ENCODE assay signal across 27 cellular contexts in genomic region chr1:223045164-223045957, GRCh38.
"Had no signal": no experiment of that assay in that cellular context is flagged by ENCODE, and none has a peak within 500 bp of the region (broad histone marks: within the 10 kb centered on the region; RNA-seq: fewer than 3 reads in every experiment).

No MANE protein-coding gene starts in this region.

- H3K9me3 ChIP-seq: adrenal gland, body of pancreas had no signal

- H3K27ac Mint-ChIP-seq: activated CD4-positive, alpha-beta memory T cell treated with anti-CD3 and anti-CD28 coated beads for 36 hours; activated CD4-positive, alpha-beta T cell treated with anti-CD3 and anti-CD28 coated beads for 36 hours; activated CD4-positive, alpha-beta T cell treated with anti-CD3 and anti-CD28 coated beads, Interleukin-2, amount 10 ng/mL, durations not matched to agents 24 days and 14 days; activated CD8-positive, alpha-beta memory T cell treated with anti-CD3 and anti-CD28 coated beads, Interleukin-2, amount 10 ng/mL, durations not matched to agents 7 days and 5 days; activated CD8-positive, alpha-beta T cell treated with anti-CD3 and anti-CD28 coated beads, Interleukin-2, amount 10 ng/mL, durations not matched to agents 7 days and 5 days; activated naive CD4-positive, alpha-beta T cell treated with anti-CD3 and anti-CD28 coated beads for 36 hours; activated naive CD4-positive, alpha-beta T cell treated with anti-CD3 and anti-CD28 coated beads, Interleukin-2, amount 50 U/mL, for 24 hours; activated naive CD8-positive, alpha-beta T cell treated with anti-CD3 and anti-CD28 coated beads for 36 hours; activated naive CD8-positive, alpha-beta T cell treated with anti-CD3 and anti-CD28 coated beads, Interleukin-2, amount 50 U/mL, for 24 hours; activated T-helper 1 cell treated with anti-CD3 and anti-CD28 coated beads, Interleukin-12 subunit alpha, Interleukin-12 subunit beta, Interleukin-2, Interleukin-4 antibody, amounts not matched to agents 30 ng/mL and 10 ng/mL and 1 ng/mL, durations not matched to agents 14 hours and 24 hours and 36 hours; activated T-helper 2 cell treated with anti-CD3 and anti-CD28 coated beads, Interferon-gamma antibody, Interleukin-2, Interleukin-4, amounts not matched to agents 10 μg/mL and 5 μg/mL and 100 μg/mL, durations not matched to agents 14 hours and 24 hours and 36 hours had no signal

- ATAC-seq: activated CD4-positive, alpha-beta T cell treated with anti-CD3 and anti-CD28 coated beads for 36 hours; activated CD8-positive, alpha-beta memory T cell treated with anti-CD3 and anti-CD28 coated beads, Interleukin-2, amount 10 ng/mL, durations not matched to agents 7 days and 5 days; activated CD8-positive, alpha-beta T cell treated with anti-CD3 and anti-CD28 coated beads, Interleukin-2, amount 10 ng/mL, durations not matched to agents 7 days and 5 days; activated naive CD8-positive, alpha-beta T cell treated with anti-CD3 and anti-CD28 coated beads, Interleukin-2, amount 50 U/mL, for 24 hours; body of pancreas; esophagus mucosa had no signal

- H3K36me3 ChIP-seq: adrenal gland had no signal

- H3K27ac ChIP-seq: adrenal gland, body of pancreas had no signal

- H3K36me3 Mint-ChIP-seq: activated CD4-positive, alpha-beta memory T cell treated with anti-CD3 and anti-CD28 coated beads for 36 hours; activated CD8-positive, alpha-beta memory T cell treated with anti-CD3 and anti-CD28 coated beads, Interleukin-2, amount 10 ng/mL, durations not matched to agents 7 days and 5 days; activated naive CD4-positive, alpha-beta T cell treated with anti-CD3 and anti-CD28 coated beads, Interleukin-2, amount 50 U/mL, for 24 hours; activated naive CD8-positive, alpha-beta T cell treated with anti-CD3 and anti-CD28 coated beads for 36 hours had no signal

- DNase-seq: activated CD4-positive, alpha-beta memory T cell treated with anti-CD3 and anti-CD28 coated beads for 36 hours; activated CD4-positive, alpha-beta T cell treated with anti-CD3 and anti-CD28 coated beads for 36 hours; activated CD4-positive, alpha-beta T cell treated with anti-CD3 and anti-CD28 coated beads, Interleukin-2, amount 10 ng/mL, durations not matched to agents 24 days and 14 days; activated CD4-positive, CD25-positive, alpha-beta regulatory T cell; activated CD4-positive, CD25-positive, alpha-beta regulatory T cell treated with anti-CD3 and anti-CD28 coated beads, Interleukin-2, amount 50 U/mL, for 72 hours; activated CD8-positive, alpha-beta memory T cell treated with anti-CD3 and anti-CD28 coated beads, Interleukin-2, amount 10 ng/mL, durations not matched to agents 7 days and 5 days; activated CD8-positive, alpha-beta memory T cell treated with anti-CD3 and anti-CD28 coated beads, Interleukin-2, amount 50 U/mL, for 4 hours; activated CD8-positive, alpha-beta T cell treated with anti-CD3 and anti-CD28 coated beads, Interleukin-2, amount 10 ng/mL, durations not matched to agents 7 days and 5 days; activated effector memory CD4-positive, alpha-beta T cell treated with anti-CD3 and anti-CD28 coated beads, Interleukin-2, amount 50 U/mL, for 16 hours; activated naive CD4-positive, alpha-beta T cell treated with anti-CD3 and anti-CD28 coated beads for 36 hours; activated naive CD8-positive, alpha-beta T cell treated with anti-CD3 and anti-CD28 coated beads for 36 hours; activated naive CD8-positive, alpha-beta T cell treated with anti-CD3 and anti-CD28 coated beads, Interleukin-2, amount 50 U/mL, for 24 hours; activated T-cell treated with anti-CD3 and anti-CD28 coated beads, Interleukin-2, amount 50 U/mL, for 1 hour; activated T-cell treated with anti-CD3 and anti-CD28 coated beads, Interleukin-2, amount 50 U/mL, for 48 hours; adrenal gland; amygdala; aorta; body of pancreas; caudate nucleus; cortex of kidney; effector CD8-positive, alpha-beta T cell; foreskin fibroblast; T-helper 2 cell had no signal

- H3K9me3 Mint-ChIP-seq: activated CD4-positive, alpha-beta memory T cell treated with anti-CD3 and anti-CD28 coated beads for 36 hours; activated T-helper 1 cell treated with anti-CD3 and anti-CD28 coated beads, Interleukin-12 subunit alpha, Interleukin-12 subunit beta, Interleukin-2, Interleukin-4 antibody, amounts not matched to agents 30 ng/mL and 10 ng/mL and 1 ng/mL, durations not matched to agents 14 hours and 24 hours and 36 hours; activated T-helper 2 cell treated with anti-CD3 and anti-CD28 coated beads, Interferon-gamma antibody, Interleukin-2, Interleukin-4, amounts not matched to agents 10 μg/mL and 5 μg/mL and 100 μg/mL, durations not matched to agents 14 hours and 24 hours and 36 hours had no signal

- H3K4me3 Mint-ChIP-seq: activated CD4-positive, alpha-beta memory T cell treated with anti-CD3 and anti-CD28 coated beads for 36 hours; activated CD4-positive, alpha-beta T cell treated with anti-CD3 and anti-CD28 coated beads for 36 hours; activated CD4-positive, alpha-beta T cell treated with anti-CD3 and anti-CD28 coated beads, Interleukin-2, amount 10 ng/mL, durations not matched to agents 24 days and 14 days; activated CD8-positive, alpha-beta memory T cell treated with anti-CD3 and anti-CD28 coated beads, Interleukin-2, amount 10 ng/mL, durations not matched to agents 7 days and 5 days; activated CD8-positive, alpha-beta T cell treated with anti-CD3 and anti-CD28 coated beads, Interleukin-2, amount 10 ng/mL, durations not matched to agents 7 days and 5 days; activated naive CD4-positive, alpha-beta T cell treated with anti-CD3 and anti-CD28 coated beads for 36 hours; activated naive CD4-positive, alpha-beta T cell treated with anti-CD3 and anti-CD28 coated beads, Interleukin-2, amount 50 U/mL, for 24 hours; activated naive CD8-positive, alpha-beta T cell treated with anti-CD3 and anti-CD28 coated beads for 36 hours; activated naive CD8-positive, alpha-beta T cell treated with anti-CD3 and anti-CD28 coated beads, Interleukin-2, amount 50 U/mL, for 24 hours; activated T-helper 1 cell treated with anti-CD3 and anti-CD28 coated beads, Interleukin-12 subunit alpha, Interleukin-12 subunit beta, Interleukin-2, Interleukin-4 antibody, amounts not matched to agents 30 ng/mL and 10 ng/mL and 1 ng/mL, durations not matched to agents 14 hours and 24 hours and 36 hours had no signal

- H3K4me3 ChIP-seq: adrenal gland, body of pancreas had no signal

- H3K4me1 Mint-ChIP-seq: activated CD4-positive, alpha-beta T cell treated with anti-CD3 and anti-CD28 coated beads for 36 hours; activated CD4-positive, alpha-beta T cell treated with anti-CD3 and anti-CD28 coated beads, Interleukin-2, amount 10 ng/mL, durations not matched to agents 24 days and 14 days; activated CD8-positive, alpha-beta memory T cell treated with anti-CD3 and anti-CD28 coated beads, Interleukin-2, amount 10 ng/mL, durations not matched to agents 7 days and 5 days; activated naive CD4-positive, alpha-beta T cell treated with anti-CD3 and anti-CD28 coated beads, Interleukin-2, amount 50 U/mL, for 24 hours; activated naive CD8-positive, alpha-beta T cell treated with anti-CD3 and anti-CD28 coated beads for 36 hours; activated naive CD8-positive, alpha-beta T cell treated with anti-CD3 and anti-CD28 coated beads, Interleukin-2, amount 50 U/mL, for 24 hours had no signal

- H3K4me1 ChIP-seq: adrenal gland, body of pancreas had no signal

- H3K27me3 ChIP-seq: adrenal gland, body of pancreas had no signal
